Comparison of ENCODE assay signal across 12 cellular contexts in genomic region chr19:30692517-30692870, GRCh38.
A peak's percentile ranks its signal among the peaks of the same experiment; 100 is the strongest.
DNase-seq lines count a peak whose midpoint lies in the region; ATAC-seq and TF ChIP-seq lines count a peak whose summit lies in the region.
"Had no signal": no experiment of that assay in that cellular context is flagged by ENCODE, and none has a peak within 500 bp of the region (broad histone marks: within the 10 kb centered on the region; RNA-seq: fewer than 3 reads in every experiment).

No MANE protein-coding gene starts in this region.

- no peaks in the 10 kb centered on the region for H3K36me3 Mint-ChIP-seq in HFFc6 (ENCODE audit: low read depth)
- H3K36me3 Mint-ChIP-seq in nephron (ENCODE audit: low read depth): no peaks in the 10 kb centered on the region
- H3K36me3 Mint-ChIP-seq in CD4-positive, alpha-beta memory T cell: no peaks in the 10 kb centered on the region

- H3K36me3 ChIP-seq in testis (ENCODE audit: low read depth, missing control alignments): no peaks in the 10 kb centered on the region
- H3K36me3 ChIP-seq in CD4-positive, alpha-beta memory T cell (ENCODE audit: insufficient read depth, low read length): no peaks in the 10 kb centered on the region

- H3K4me1 Mint-ChIP-seq in HFFc6 (ENCODE audit: low read depth) (peaks cover 9% of the 10 kb centered on the region), nephron (peaks cover 61% of the 10 kb centered on the region)
- peaks cover 4 to 16% (median 10%) of the 10 kb centered on the region in 4 donors for H3K4me1 Mint-ChIP-seq in CD4-positive, alpha-beta memory T cell

- POLR2A ChIA-PET in CD4-positive, alpha-beta memory T cell (lab: Charles Lee; ENCODE audit: partially characterized antibody): no interaction called here

- no peak for DNase-seq in HFFc6
- DNase-seq in dorsolateral prefrontal cortex: peak in 1 of 10 donors; percentile 51
- no peak for DNase-seq in testis
- DNase-seq in CD4-positive, alpha-beta memory T cell: no peak
- no peak for DNase-seq in ureter (ENCODE audit: low spot score)
- DNase-seq: activated T-cell treated with anti-CD3 and anti-CD28 coated beads, Interleukin-2, amount 50 U/mL, for 4 hours; islet precursor cell; RPMI8226 had no signal

- WGBS in testis, 2 donors: 32 to 33% methylated on average over 15 of the region's 15 CpGs

- H3K4me3 ChIP-seq in dorsolateral prefrontal cortex (peak overlapping the region in 57 of 59 donors; percentile 5 to 62 (median 43)), testis (peak overlapping the region; percentile 15 to 44)
- H3K4me3 ChIP-seq in CD4-positive, alpha-beta memory T cell (ENCODE audit: low read length in 2 of 2): no peak overlapping the region

- H3K9me3 Mint-ChIP-seq in HFFc6 (no peaks in the 10 kb centered on the region), nephron (no peaks in the 10 kb centered on the region)
- H3K9me3 Mint-ChIP-seq in CD4-positive, alpha-beta memory T cell: peaks cover 0 to 4% (median 0%) of the 10 kb centered on the region in 8 donors
- H3K9me3 Mint-ChIP-seq: activated T-cell treated with anti-CD3 and anti-CD28 coated beads, Interleukin-2, amount 50 U/mL, for 4 hours had no signal

- intact Hi-C loops in dorsolateral prefrontal cortex (cut with DNase I): loop anchor here in 1 of 2 donors (10.0 kb wide), 1 partner anchor 652 kb away; the partner anchor contains the start of gene TSHZ3
- intact Hi-C loops in testis (cut with DNase I; ENCODE audit: low total_unique reads): no loop called here
- intact Hi-C loops in CD4-positive, alpha-beta memory T cell (cut with micrococcal nuclease): no loop called here

- H3K9me3 ChIP-seq in testis: no peaks in the 10 kb centered on the region
- H3K9me3 ChIP-seq in CD4-positive, alpha-beta memory T cell (ENCODE audit: control insufficient read depth in 1 of 2, low read length in 2 of 2): no peaks in the 10 kb centered on the region

- TF ChIP-seq CTCF in HFFc6 (IDR thresholded peaks at IDR 0.05): no peak
- TF ChIP-seq CTCF in dorsolateral prefrontal cortex (IDR thresholded peaks at IDR 0.05 in 54 of 56, conservative IDR thresholded peaks at IDR 0.05 in 2 of 56; ENCODE audit: low read depth in 1 of 56, partially characterized antibody in 56 of 56): no peak
- TF ChIP-seq CTCF in nephron (IDR thresholded peaks at IDR 0.05; ENCODE audit: unreplicated experiment in 3 of 3): no peak
- no peak for TF ChIP-seq CTCF in testis (IDR thresholded peaks at IDR 0.05)

- H3K27ac Mint-ChIP-seq in HFFc6: no peak overlapping the region
- H3K27ac Mint-ChIP-seq in nephron: peak overlapping the region; percentile 88 to 92 (median 91)
- H3K27ac Mint-ChIP-seq in CD4-positive, alpha-beta memory T cell: peak overlapping the region in 1 of 7 donors; percentile 34

- no peak for TF ChIP-seq POLR2A in testis (IDR thresholded peaks at IDR 0.05)

- H3K4me1 ChIP-seq in testis: no peaks in the 10 kb centered on the region
- H3K4me1 ChIP-seq in CD4-positive, alpha-beta memory T cell (ENCODE audit: insufficient read depth, low read length): peaks cover 11% of the 10 kb centered on the region

- CTCF ChIA-PET in CD4-positive, alpha-beta memory T cell (lab: Charles Lee; ENCODE audit: partially characterized antibody): interaction anchor here (1.2 to 2.6 kb wide), 2 partner anchors 9 to 25 kb away, joined by 3 to 16 read pairs; no protein-coding TSS in a partner anchor

- H3K4me3 Mint-ChIP-seq in HFFc6: peak overlapping the region; percentile 43; the same call in 1 of the 2 replicates
- H3K4me3 Mint-ChIP-seq in nephron: peak overlapping the region; percentile 56 to 73 (median 65)
- peak overlapping the region in 1 of 8 donors; percentile 26 for H3K4me3 Mint-ChIP-seq in CD4-positive, alpha-beta memory T cell
- H3K4me3 Mint-ChIP-seq: activated T-cell treated with anti-CD3 and anti-CD28 coated beads, Interleukin-2, amount 50 U/mL, for 4 hours had no signal

- H3K27ac ChIP-seq in dorsolateral prefrontal cortex: peak overlapping the region in 57 of 59 donors; percentile 13 to 97 (median 80)
- no peak overlapping the region for H3K27ac ChIP-seq in testis
- H3K27ac ChIP-seq in CD4-positive, alpha-beta memory T cell (ENCODE audit: low read depth, low read length): no peak overlapping the region
- H3K27ac ChIP-seq: VCaP had no signal

- H3K27me3 Mint-ChIP-seq in HFFc6 (ENCODE audit: insufficient read depth) (peaks cover 27% of the 10 kb centered on the region), nephron (ENCODE audit: low read depth) (peaks cover 9% of the 10 kb centered on the region)
- H3K27me3 Mint-ChIP-seq in CD4-positive, alpha-beta memory T cell: peaks cover 23 to 33% of the 10 kb centered on the region in 2 donors

- ATAC-seq in HG02885 (IDR thresholded peaks at IDR 0.05; ENCODE audit: poor library complexity, unreplicated experiment) (no peak), GM21576 (IDR thresholded peaks at IDR 0.05; ENCODE audit: unreplicated experiment) (no peak)
- ATAC-seq: activated T-cell treated with anti-CD3 and anti-CD28 coated beads, Interleukin-2, amount 50 U/mL, for 4 hours had no signal

- H3K27me3 ChIP-seq in dorsolateral prefrontal cortex (no peaks in the 10 kb centered on the region), testis (no peaks in the 10 kb centered on the region)
- H3K27me3 ChIP-seq in CD4-positive, alpha-beta memory T cell (ENCODE audit: insufficient read depth, low read length): no peaks in the 10 kb centered on the region

Comparison
In these comparisons a context has a peak if more than half of its experiments do, and no peak if none do; other contexts are left out.
1. H3K27ac ChIP-seq: peak in dorsolateral prefrontal cortex (57 of 59); none in testis (0 of 2) and CD4-positive, alpha-beta memory T cell (single experiment).
2. H3K4me3 ChIP-seq: peak in dorsolateral prefrontal cortex (57 of 59) and testis (2 of 2); none in CD4-positive, alpha-beta memory T cell (0 of 2).